In genomic region chr17:71934520-71934919, GRCh38 we compare ENCODE assay signal across 23 cellular contexts.
"Had no signal": no experiment of that assay in that cellular context is flagged by ENCODE, and none has a peak within 500 bp of the region (broad histone marks: within the 10 kb centered on the region; RNA-seq: fewer than 3 reads in every experiment).

No MANE protein-coding gene starts in this region.

- H3K27me3 ChIP-seq: adrenal gland had no signal

- H3K4me3 ChIP-seq: adrenal gland had no signal

- H3K36me3 ChIP-seq: adrenal gland had no signal

- ATAC-seq: activated CD8-positive, alpha-beta T cell treated with anti-CD3 and anti-CD28 coated beads, Interleukin-2, amount 10 ng/mL, durations not matched to agents 7 days and 5 days; Panc1 had no signal

- H3K4me1 ChIP-seq: adrenal gland had no signal

- H3K27ac ChIP-seq: adrenal gland had no signal

- DNase-seq: activated CD4-positive, alpha-beta T cell treated with anti-CD3 and anti-CD28 coated beads for 48 hours; activated CD4-positive, alpha-beta T cell treated with anti-CD3 and anti-CD28 coated beads, Interleukin-2, amount 50 U/mL, for 4 hours; activated CD4-positive, CD25-positive, alpha-beta regulatory T cell treated with anti-CD3 and anti-CD28 coated beads, Interleukin-2, amount 50 U/mL, for 72 hours; activated CD8-positive, alpha-beta memory T cell treated with anti-CD3 and anti-CD28 coated beads, Interleukin-2, amount 50 U/mL, for 48 hours; activated CD8-positive, alpha-beta T cell treated with anti-CD3 and anti-CD28 coated beads, Interleukin-2, amount 10 ng/mL, durations not matched to agents 7 days and 5 days; activated naive CD4-positive, alpha-beta T cell treated with anti-CD3 and anti-CD28 coated beads, Interleukin-2, amount 50 U/mL, for 16 hours; activated naive CD8-positive, alpha-beta T cell treated with anti-CD3 and anti-CD28 coated beads, Interleukin-2, amount 10 ng/mL, durations not matched to agents 7 days and 5 days; activated T-cell treated with anti-CD3 and anti-CD28 coated beads, Interleukin-2, amount 50 U/mL, for 1 hour; adrenal gland; anterior cingulate cortex; Karpas-422; MM.1S; NCI-H1105; NCI-H1436; NCI-H1694 treated with DMSO at 0.1 percent for 48 hours; NCI-H2029 treated with DMSO at 0.1 percent for 48 hours; NCI-H345; NCI-H510A; NCI-H526 treated with DMSO at 0.1 percent for 48 hours; NCI-H82; RPMI8226; SHP77 treated with DMSO at 0.1 percent for 48 hours had no signal

- H3K9me3 ChIP-seq: adrenal gland had no signal
